8 cellular contexts compared by ENCODE assay signal in the genomic region with DNA sequence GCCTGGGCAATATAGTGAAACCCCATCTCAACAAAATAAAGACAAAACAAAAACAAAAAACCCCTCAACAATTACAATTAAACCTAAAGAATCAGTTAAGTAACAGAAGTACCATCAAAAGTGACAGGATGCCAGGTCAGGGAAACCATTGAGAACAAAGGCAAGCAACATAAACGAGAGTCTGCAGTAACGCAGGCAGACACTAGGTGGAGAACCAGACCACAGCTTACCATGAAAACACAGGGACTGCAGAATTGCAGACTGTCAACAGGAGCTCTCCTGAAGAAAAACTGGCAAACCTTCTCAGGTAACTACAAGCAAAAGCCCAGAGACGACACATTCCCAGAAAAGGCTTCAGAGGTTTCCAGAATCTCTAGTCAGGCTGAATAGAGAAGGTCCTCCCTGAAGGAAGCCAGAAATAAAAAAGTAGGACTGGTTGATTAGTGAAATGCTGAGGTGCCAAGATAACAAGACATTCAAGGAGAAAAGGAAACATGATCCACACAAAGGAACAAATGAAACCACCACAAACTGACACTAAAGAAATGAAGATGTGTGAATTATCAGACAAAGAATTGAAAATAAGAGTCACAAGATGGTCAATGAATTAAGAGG. TPM values are rescaled to one million over a fixed set of nuclear protein-coding genes. Genes with fewer than 3 reads are reported as not detected.
DNase-seq lines count a peak whose midpoint lies in the region; ATAC-seq, FAIRE-seq and TF ChIP-seq lines count a peak whose summit lies in the region.

No MANE protein-coding gene starts in this region.

- no peak for DNase-seq in AG04449 (ENCODE audit: low read depth, low spot score)
- peak; percentile 93 for DNase-seq in GM23338 (ENCODE audit: low spot score)
- DNase-seq in NCI-H226 = peak; percentile 63
- DNase-seq in activated CD4-positive, CD25-positive, alpha-beta regulatory T cell (lab: John Stamatoyannopoulos, UW) = peak; percentile 18 to 56 (median 44)
- DNase-seq in bronchial epithelial cell (ENCODE audit: low read depth) = peak; percentile 73
- peak; percentile 81 for DNase-seq in keratinocyte (ENCODE audit: low read depth, low spot score)
- peak; percentile 48 to 58 for DNase-seq in stimulated activated CD4-positive, alpha-beta T cell treated with anti-CD3 and anti-CD28 coated beads, Interleukin-1b, Interleukin-23, amount 100 ng/mL, for 4 hours (ENCODE audit: low read depth in 2 of 2)

- H3K4me3 Mint-ChIP-seq in GM23338 = peak overlapping the region; percentile 9; the same call in 1 of the 3 replicates

- H2AFZ ChIP-seq in GM23338 = no peak overlapping the region
- H2AFZ ChIP-seq in keratinocyte (ENCODE audit: control insufficient read depth, low read length) = no peak overlapping the region

- peaks cover 23% of the 10 kb centered on the region for H3K4me1 Mint-ChIP-seq in GM23338

- peaks cover 30% of the 10 kb centered on the region for H3K27me3 Mint-ChIP-seq in GM23338 (ENCODE audit: insufficient read depth, low read depth, poor library complexity)

- H3K9me3 Mint-ChIP-seq in GM23338 = peaks cover 28% of the 10 kb centered on the region

- no peaks in the 10 kb centered on the region for H3F3A ChIP-seq in GM23338 (replicated peaks; ENCODE audit: low read depth)

- H3K27me3 ChIP-seq in GM23338 (ENCODE audit: insufficient read depth) = peaks cover 12% of the 10 kb centered on the region; the same call in 1 of the 2 replicates
- no peaks in the 10 kb centered on the region for H3K27me3 ChIP-seq in bronchial epithelial cell (ENCODE audit: control insufficient read depth, insufficient read depth, low read length)
- no peaks in the 10 kb centered on the region for H3K27me3 ChIP-seq in keratinocyte (ENCODE audit: control insufficient read depth, extremely low read depth, insufficient read depth, low read length)

- H3K27ac Mint-ChIP-seq in GM23338 = no peak overlapping the region

- FAIRE-seq in bronchial epithelial cell (lab: Jason Lieb, UNC) (peak; percentile 97), keratinocyte (lab: Jason Lieb, UNC) (peak; percentile 95)

- no peaks in the 10 kb centered on the region for H3K9me1 ChIP-seq in keratinocyte (ENCODE audit: control insufficient read depth, extremely low read depth, insufficient read depth, low read length)

- POLR2A ChIA-PET in AG04449 (lab: Yijun Ruan, JAX) = no interaction called here

- H3K4me3 ChIP-seq in AG04449 (ENCODE audit: low read depth, low read length) (no peak overlapping the region), GM23338 (no peak overlapping the region), bronchial epithelial cell (ENCODE audit: low read depth, low read length) (no peak overlapping the region), keratinocyte (ENCODE audit: control insufficient read depth in 2 of 3, extremely low read depth in 1 of 3, insufficient read depth in 2 of 3, low read depth in 1 of 3, low read length in 3 of 3) (no peak overlapping the region)

- H3K27ac ChIP-seq in GM23338 (ENCODE audit: low read depth) (no peak overlapping the region), keratinocyte (ENCODE audit: control insufficient read depth, insufficient read depth, low read length) (no peak overlapping the region)

- ATAC-seq in GM23338 (peak; percentile 25), GM19395 (IDR thresholded peaks at IDR 0.05; ENCODE audit: unreplicated experiment) (no peak)

- peaks cover 11% of the 10 kb centered on the region for H3K36me3 Mint-ChIP-seq in GM23338 (ENCODE audit: low read depth)

- H3K9me2 ChIP-seq in GM23338 (ENCODE audit: insufficient read depth) = no peaks in the 10 kb centered on the region

- no peak overlapping the region for H3K9ac ChIP-seq in keratinocyte (ENCODE audit: control insufficient read depth, extremely low read depth, insufficient read depth, low read length)

- H3K4me2 ChIP-seq in GM23338 (no peak overlapping the region), keratinocyte (ENCODE audit: control insufficient read depth, extremely low read depth, insufficient read depth, low read depth, low read length) (no peak overlapping the region)

- no peaks in the 10 kb centered on the region; the same call in 1 of the 2 replicates for H4K20me1 ChIP-seq in GM23338 (replicated peaks; ENCODE audit: insufficient read depth)
- H4K20me1 ChIP-seq in keratinocyte (ENCODE audit: control insufficient read depth, extremely low read depth, insufficient read depth, low read length) = no peaks in the 10 kb centered on the region

- peaks cover 9% of the 10 kb centered on the region; the same call in 1 of the 2 replicates for H3K4me1 ChIP-seq in GM23338 (ENCODE audit: insufficient read depth)
- peaks cover 3% of the 10 kb centered on the region for H3K4me1 ChIP-seq in keratinocyte (ENCODE audit: control insufficient read depth, extremely low read depth, insufficient read depth, low read length)

- CTCF ChIA-PET in AG04449 (lab: Yijun Ruan, JAX) = interaction anchor here (0.6 to 2.7 kb wide), 23 partner anchors 8 to 836 kb away, joined by 3 to 11 read pairs (median 3); no protein-coding TSS in a partner anchor

- H3K9me3 ChIP-seq in keratinocyte (ENCODE audit: control insufficient read depth, low read depth, low read length) = peaks cover 5% of the 10 kb centered on the region

- H3K79me2 ChIP-seq in GM23338 (replicated peaks; ENCODE audit: insufficient read depth) (no peaks in the 10 kb centered on the region), keratinocyte (ENCODE audit: control insufficient read depth, insufficient read depth, low read length) (no peaks in the 10 kb centered on the region)

- TF ChIP-seq CTCF in AG04449 (IDR thresholded peaks at IDR 0.05; ENCODE audit: insufficient read depth, low read length, missing control alignments) = peak; percentile 77
- peak; percentile 93 to 97 for TF ChIP-seq CTCF in GM23338 (conservative IDR thresholded peaks at IDR 0.05; ENCODE audit: low read depth in 2 of 2)
- TF ChIP-seq CTCF in bronchial epithelial cell (IDR thresholded peaks at IDR 0.05; ENCODE audit: insufficient read depth, low read length, severe bottlenecking) = peak; percentile 91
- peak; percentile 92 to 98 (median 94) for TF ChIP-seq CTCF in keratinocyte (optimal IDR thresholded peaks at IDR 0.05 in 1 of 3, IDR thresholded peaks at IDR 0.05 in 1 of 3, conservative IDR thresholded peaks at IDR 0.05 in 1 of 3; ENCODE audit: extremely low read depth in 1 of 3, insufficient read depth in 2 of 3, low read length in 3 of 3)

- H3K36me3 ChIP-seq in GM23338 (ENCODE audit: insufficient read depth) (no peaks in the 10 kb centered on the region; the same call in 1 of the 2 replicates), bronchial epithelial cell (ENCODE audit: control insufficient read depth, insufficient read depth, low read length) (peaks cover 2% of the 10 kb centered on the region), keratinocyte (ENCODE audit: control insufficient read depth in 2 of 2, extremely low read depth in 1 of 2, insufficient read depth in 2 of 2, low read length in 2 of 2) (peaks cover 0 to 3% of the 10 kb centered on the region in 2 experiments)

- dilution Hi-C loops in keratinocyte (cut with MboI; ENCODE audit: extremely low pct_ligation_motif_present, low sequenced_read_pairs) = no loop called here

TF ChIP-seq in GM23338, 12 proteins besides CTCF, POLR2A, EP300 and RAD21:
- TF ChIP-seq CREB1 (CRISPR knock-in tag; IDR thresholded peaks at IDR 0.05; ENCODE audit: low read depth) (0 out of 2 replicates have a peak, but pooled peaks have one; percentile 9), STAT1 (IDR thresholded peaks at IDR 0.05; ENCODE audit: unreplicated experiment) (no peak)
TF ChIP-seq in GM23338: peak in this region for 1.

RNA-seq across cellular contexts. Expression of gene ZNF665, which starts 2.2 kb away (rescaled TPM):
- 3.5 and 5.4 TPM in 2 replicates for total RNA-seq in GM23338 (2014; rRNA removed; shearing (Covaris generic))
- polyA plus RNA-seq in GM23338 (2016; fragmentation: Nextera tagmentation; extraction: Ambion mirVana) (1.9 and 3.1 TPM in 2 replicates), keratinocyte (2.2 to 4.3 TPM (median 2.7 TPM) in 3 replicates)
- 1.6 and 2.8 TPM in 2 replicates for total RNA-seq in bronchial epithelial cell
- 2.7 TPM for polyA plus RNA-seq in keratinocyte (2011; ENCODE audit: low read depth)
- polyA plus RNA-seq in keratinocyte (2011; cell fraction: cytosol; rRNA removed) = 1.4 and 2.5 TPM in 2 replicates
- polyA plus RNA-seq in keratinocyte (2011; cell fraction: nucleus; rRNA removed) = 5.5 and 6.2 TPM in 2 replicates
- 1.2 and 4.0 TPM in 2 replicates for polyA plus RNA-seq in keratinocyte (2012; ENCODE audit: low replicate concordance)
- polyA minus RNA-seq in keratinocyte = 0.59 to 3.3 TPM (median 1.1 TPM) in 3 replicates
- polyA minus RNA-seq in keratinocyte (2011; cell fraction: cytosol; rRNA and poly(A)+ RNA removed) = not detected
- 2.6 and 8.2 TPM in 2 replicates for polyA minus RNA-seq in keratinocyte (2011; cell fraction: nucleus; rRNA and poly(A)+ RNA removed)

RNA-seq across cellular contexts. Expression of gene ZNF347, which starts 36.5 kb away (rescaled TPM):
- total RNA-seq in GM23338 (2014; rRNA removed; shearing (Covaris generic)) = 10.8 and 11.9 TPM in 2 replicates
- polyA plus RNA-seq in GM23338 (2016; fragmentation: Nextera tagmentation; extraction: Ambion mirVana) (3.4 and 4.6 TPM in 2 replicates), keratinocyte (3.3 to 4.6 TPM (median 3.8 TPM) in 3 replicates)
- total RNA-seq in bronchial epithelial cell = 7.2 and 7.9 TPM in 2 replicates
- polyA plus RNA-seq in keratinocyte (2011; ENCODE audit: low read depth) = 1.4 TPM
- polyA plus RNA-seq in keratinocyte (2011; cell fraction: cytosol; rRNA removed) = 1.5 and 3.5 TPM in 2 replicates
- 6.6 and 7.3 TPM in 2 replicates for polyA plus RNA-seq in keratinocyte (2011; cell fraction: nucleus; rRNA removed)
- 1.7 and 2.7 TPM in 2 replicates for polyA plus RNA-seq in keratinocyte (2012; ENCODE audit: low replicate concordance)
- polyA minus RNA-seq in keratinocyte = 4.5 to 9.5 TPM (median 5.2 TPM) in 3 replicates
- polyA minus RNA-seq in keratinocyte (2011; cell fraction: cytosol; rRNA and poly(A)+ RNA removed) = 2.3 TPM
- 4.5 and 13.1 TPM in 2 replicates for polyA minus RNA-seq in keratinocyte (2011; cell fraction: nucleus; rRNA and poly(A)+ RNA removed)

RNA-seq across cellular contexts. Expression of gene ZNF677, which starts 59.3 kb away (rescaled TPM):
- total RNA-seq in GM23338 (2014; rRNA removed; shearing (Covaris generic)) = 57.2 and 60.5 TPM in 2 replicates
- polyA plus RNA-seq in GM23338 (2016; fragmentation: Nextera tagmentation; extraction: Ambion mirVana) = 68.1 and 74.8 TPM in 2 replicates
- total RNA-seq in bronchial epithelial cell = 8.4 and 15.6 TPM in 2 replicates
- polyA plus RNA-seq in keratinocyte = 14.0 to 22.2 TPM (median 16.8 TPM) in 3 replicates
- 5.7 TPM for polyA plus RNA-seq in keratinocyte (2011; ENCODE audit: low read depth)
- 10.7 and 18.4 TPM in 2 replicates for polyA plus RNA-seq in keratinocyte (2011; cell fraction: cytosol; rRNA removed)
- 26.3 and 33.7 TPM in 2 replicates for polyA plus RNA-seq in keratinocyte (2011; cell fraction: nucleus; rRNA removed)
- 10.2 and 12.2 TPM in 2 replicates for polyA plus RNA-seq in keratinocyte (2012; ENCODE audit: low replicate concordance)
- 2.9 to 13.3 TPM (median 11.7 TPM) in 3 replicates for polyA minus RNA-seq in keratinocyte
- polyA minus RNA-seq in keratinocyte (2011; cell fraction: cytosol; rRNA and poly(A)+ RNA removed) = 8.2 TPM
- 11.9 and 19.7 TPM in 2 replicates for polyA minus RNA-seq in keratinocyte (2011; cell fraction: nucleus; rRNA and poly(A)+ RNA removed)
